Comparison of ENCODE assay signal across 1 cellular context in the genomic region with DNA sequence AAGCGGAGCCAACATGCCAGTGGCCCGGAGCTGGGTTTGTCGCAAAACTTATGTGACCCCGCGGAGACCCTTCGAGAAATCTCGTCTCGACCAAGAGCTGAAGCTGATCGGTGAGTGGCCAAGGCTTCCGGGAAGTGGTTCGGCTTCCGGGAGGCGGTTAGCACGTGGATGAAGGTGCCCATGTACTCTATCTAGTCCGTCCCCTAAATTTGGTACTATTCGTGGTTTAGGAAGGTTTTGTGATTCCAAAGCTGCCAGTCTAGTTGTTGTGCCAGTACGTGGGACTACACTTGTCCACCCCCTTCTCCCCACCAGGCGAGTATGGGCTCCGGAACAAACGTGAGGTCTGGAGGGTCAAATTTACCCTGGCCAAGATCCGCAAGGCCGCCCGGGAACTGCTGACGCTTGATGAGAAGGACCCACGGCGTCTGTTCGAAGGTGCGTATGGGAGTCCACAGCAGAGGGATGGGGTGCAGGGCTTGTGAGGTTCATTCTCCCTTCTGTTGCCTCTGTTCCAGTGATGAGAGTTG.
TF ChIP-seq lines count a peak whose summit lies in the region.

No MANE protein-coding gene starts in this region.

TF ChIP-seq in HepG2, 621 proteins besides CTCF, POLR2A, EP300 and RAD21:
- TF ChIP-seq AGO2 (optimal IDR thresholded peaks at IDR 0.05; ENCODE audit: low read depth, low read length) = peak; percentile 69
- TF ChIP-seq, protein P1, sequence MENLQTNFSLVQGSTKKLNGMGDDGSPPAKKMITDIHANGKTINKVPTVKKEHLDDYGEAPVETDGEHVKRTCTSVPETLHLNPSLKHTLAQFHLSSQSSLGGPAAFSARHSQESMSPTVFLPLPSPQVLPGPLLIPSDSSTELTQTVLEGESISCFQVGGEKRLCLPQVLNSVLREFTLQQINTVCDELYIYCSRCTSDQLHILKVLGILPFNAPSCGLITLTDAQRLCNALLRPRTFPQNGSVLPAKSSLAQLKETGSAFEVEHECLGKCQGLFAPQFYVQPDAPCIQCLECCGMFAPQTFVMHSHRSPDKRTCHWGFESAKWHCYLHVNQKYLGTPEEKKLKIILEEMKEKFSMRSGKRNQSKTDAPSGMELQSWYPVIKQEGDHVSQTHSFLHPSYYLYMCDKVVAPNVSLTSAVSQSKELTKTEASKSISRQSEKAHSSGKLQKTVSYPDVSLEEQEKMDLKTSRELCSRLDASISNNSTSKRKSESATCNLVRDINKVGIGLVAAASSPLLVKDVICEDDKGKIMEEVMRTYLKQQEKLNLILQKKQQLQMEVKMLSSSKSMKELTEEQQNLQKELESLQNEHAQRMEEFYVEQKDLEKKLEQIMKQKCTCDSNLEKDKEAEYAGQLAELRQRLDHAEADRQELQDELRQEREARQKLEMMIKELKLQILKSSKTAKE (CRISPR knock-in tag; IDR thresholded peaks at IDR 0.05; ENCODE audit: borderline replicate concordance) = no peak
- TF ChIP-seq, protein P2, sequence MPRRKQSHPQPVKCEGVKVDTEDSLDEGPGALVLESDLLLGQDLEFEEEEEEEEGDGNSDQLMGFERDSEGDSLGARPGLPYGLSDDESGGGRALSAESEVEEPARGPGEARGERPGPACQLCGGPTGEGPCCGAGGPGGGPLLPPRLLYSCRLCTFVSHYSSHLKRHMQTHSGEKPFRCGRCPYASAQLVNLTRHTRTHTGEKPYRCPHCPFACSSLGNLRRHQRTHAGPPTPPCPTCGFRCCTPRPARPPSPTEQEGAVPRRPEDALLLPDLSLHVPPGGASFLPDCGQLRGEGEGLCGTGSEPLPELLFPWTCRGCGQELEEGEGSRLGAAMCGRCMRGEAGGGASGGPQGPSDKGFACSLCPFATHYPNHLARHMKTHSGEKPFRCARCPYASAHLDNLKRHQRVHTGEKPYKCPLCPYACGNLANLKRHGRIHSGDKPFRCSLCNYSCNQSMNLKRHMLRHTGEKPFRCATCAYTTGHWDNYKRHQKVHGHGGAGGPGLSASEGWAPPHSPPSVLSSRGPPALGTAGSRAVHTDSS (CRISPR knock-in tag; conservative IDR thresholded peaks at IDR 0.05) = no peak
- 0 out of 2 replicates have a peak, but pooled peaks have one; percentile 54 for TF ChIP-seq KDM5A (IDR thresholded peaks at IDR 0.05; ENCODE audit: borderline replicate concordance, low read length)
- TF ChIP-seq, protein P3, sequence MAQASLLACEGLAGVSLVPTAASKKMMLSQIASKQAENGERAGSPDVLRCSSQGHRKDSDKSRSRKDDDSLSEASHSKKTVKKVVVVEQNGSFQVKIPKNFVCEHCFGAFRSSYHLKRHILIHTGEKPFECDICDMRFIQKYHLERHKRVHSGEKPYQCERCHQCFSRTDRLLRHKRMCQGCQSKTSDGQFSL (CRISPR knock-in tag; IDR thresholded peaks at IDR 0.05) = 0 out of 2 replicates have a peak, but pooled peaks have one; percentile 9
- TF ChIP-seq, protein P4, sequence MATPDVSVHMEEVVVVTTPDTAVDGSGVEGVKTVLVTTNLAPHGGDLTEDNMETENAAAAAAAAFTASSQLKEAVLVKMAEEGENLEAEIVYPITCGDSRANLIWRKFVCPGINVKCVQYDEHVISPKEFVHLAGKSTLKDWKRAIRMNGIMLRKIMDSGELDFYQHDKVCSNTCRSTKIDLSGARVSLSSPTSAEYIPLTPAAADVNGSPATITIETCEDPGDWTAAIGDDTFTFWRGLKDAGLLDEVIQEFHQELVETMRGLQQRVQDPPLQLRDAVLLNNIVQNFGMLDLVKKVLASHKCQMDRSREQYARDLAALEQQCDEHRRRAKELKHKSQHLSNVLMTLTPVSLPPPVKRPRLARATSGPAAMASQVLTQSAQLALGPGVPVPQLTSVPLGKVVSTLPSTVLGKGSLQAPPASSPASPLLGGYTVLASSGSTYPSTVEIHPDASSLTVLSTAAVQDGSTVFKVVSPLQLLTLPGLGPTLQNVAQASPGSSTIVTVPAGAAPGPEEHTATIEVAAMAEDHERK (CRISPR knock-in tag; IDR thresholded peaks at IDR 0.05; ENCODE audit: low read depth) = no peak
- TF ChIP-seq LCORL (IDR thresholded peaks at IDR 0.05) = no peak
- 0 out of 2 replicates have a peak, but pooled peaks have one; percentile 12 for TF ChIP-seq LCORL (CRISPR knock-in tag; IDR thresholded peaks at IDR 0.05)
- TF ChIP-seq FUBP1 (CRISPR knock-in tag; IDR thresholded peaks at IDR 0.05; ENCODE audit: borderline replicate concordance) = 0 out of 2 replicates have a peak, but pooled peaks have one; percentile 1
- 0 out of 2 replicates have a peak, but pooled peaks have one; percentile 24 for TF ChIP-seq ZSCAN22 (CRISPR knock-in tag; IDR thresholded peaks at IDR 0.05)
- TF ChIP-seq ZBTB20 (CRISPR knock-in tag; IDR thresholded peaks at IDR 0.05; ENCODE audit: borderline replicate concordance, low read depth) = peak; percentile 70; the same call in 1 of the 2 replicates
- TF ChIP-seq ISL2 (CRISPR knock-in tag; IDR thresholded peaks at IDR 0.05) = 0 out of 2 replicates have a peak, but pooled peaks have one; percentile 6
- TF ChIP-seq RBFOX2 (IDR thresholded peaks at IDR 0.05; ENCODE audit: low read depth, low read length) = peak; percentile 57; the same call in 1 of the 2 replicates
- TF ChIP-seq ZNF691 (CRISPR knock-in tag; IDR thresholded peaks at IDR 0.05; ENCODE audit: borderline replicate concordance, low read depth) = 0 out of 2 replicates have a peak, but pooled peaks have one; percentile 11
- TF ChIP-seq NRL (CRISPR knock-in tag; IDR thresholded peaks at IDR 0.05; ENCODE audit: borderline replicate concordance) = peak; percentile 5; the same call in 1 of the 2 replicates
- TF ChIP-seq ZNF724P (CRISPR knock-in tag; IDR thresholded peaks at IDR 0.05; ENCODE audit: borderline replicate concordance) = 0 out of 2 replicates have a peak, but pooled peaks have one; percentile 10
- TF ChIP-seq RFX5 (IDR thresholded peaks at IDR 0.05; ENCODE audit: low read depth, low read length) = peak; percentile 49
- TF ChIP-seq ZSCAN29 (CRISPR knock-in tag; conservative IDR thresholded peaks at IDR 0.05) = 0 out of 2 replicates have a peak, but pooled peaks have one; percentile 14
- no peak for TF ChIP-seq FOXC1 (CRISPR knock-in tag; IDR thresholded peaks at IDR 0.05; ENCODE audit: borderline replicate concordance)
- TF ChIP-seq CENPBD1 (CRISPR knock-in tag; IDR thresholded peaks at IDR 0.05; ENCODE audit: borderline replicate concordance, low read depth) = 0 out of 2 replicates have a peak, but pooled peaks have one; percentile 29
- peak; percentile 72; the same call in 1 of the 2 replicates for TF ChIP-seq ZNF30 (CRISPR knock-in tag; IDR thresholded peaks at IDR 0.05)
- peak; percentile 6 for TF ChIP-seq ASH2L (IDR thresholded peaks at IDR 0.05; ENCODE audit: insufficient read length, low read depth, low read length)
- peak; percentile 43; the same call in 1 of the 2 replicates for TF ChIP-seq ZSCAN20 (CRISPR knock-in tag; IDR thresholded peaks at IDR 0.05; ENCODE audit: borderline replicate concordance)
- TF ChIP-seq, protein P5, sequence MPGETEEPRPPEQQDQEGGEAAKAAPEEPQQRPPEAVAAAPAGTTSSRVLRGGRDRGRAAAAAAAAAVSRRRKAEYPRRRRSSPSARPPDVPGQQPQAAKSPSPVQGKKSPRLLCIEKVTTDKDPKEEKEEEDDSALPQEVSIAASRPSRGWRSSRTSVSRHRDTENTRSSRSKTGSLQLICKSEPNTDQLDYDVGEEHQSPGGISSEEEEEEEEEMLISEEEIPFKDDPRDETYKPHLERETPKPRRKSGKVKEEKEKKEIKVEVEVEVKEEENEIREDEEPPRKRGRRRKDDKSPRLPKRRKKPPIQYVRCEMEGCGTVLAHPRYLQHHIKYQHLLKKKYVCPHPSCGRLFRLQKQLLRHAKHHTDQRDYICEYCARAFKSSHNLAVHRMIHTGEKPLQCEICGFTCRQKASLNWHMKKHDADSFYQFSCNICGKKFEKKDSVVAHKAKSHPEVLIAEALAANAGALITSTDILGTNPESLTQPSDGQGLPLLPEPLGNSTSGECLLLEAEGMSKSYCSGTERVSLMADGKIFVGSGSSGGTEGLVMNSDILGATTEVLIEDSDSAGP (CRISPR knock-in tag; IDR thresholded peaks at IDR 0.05; ENCODE audit: borderline replicate concordance) = no peak; the same call in 1 of the 2 replicates
- TF ChIP-seq ELF4 (CRISPR knock-in tag; IDR thresholded peaks at IDR 0.05; ENCODE audit: borderline replicate concordance) = no peak
- TF ChIP-seq ZC3H13 (CRISPR knock-in tag; IDR thresholded peaks at IDR 0.05) = peak; percentile 39; the same call in 1 of the 2 replicates
- TF ChIP-seq REL (CRISPR knock-in tag; conservative IDR thresholded peaks at IDR 0.05) = peak; percentile 66; the same call in 1 of the 2 replicates
- TF ChIP-seq, protein P6, sequence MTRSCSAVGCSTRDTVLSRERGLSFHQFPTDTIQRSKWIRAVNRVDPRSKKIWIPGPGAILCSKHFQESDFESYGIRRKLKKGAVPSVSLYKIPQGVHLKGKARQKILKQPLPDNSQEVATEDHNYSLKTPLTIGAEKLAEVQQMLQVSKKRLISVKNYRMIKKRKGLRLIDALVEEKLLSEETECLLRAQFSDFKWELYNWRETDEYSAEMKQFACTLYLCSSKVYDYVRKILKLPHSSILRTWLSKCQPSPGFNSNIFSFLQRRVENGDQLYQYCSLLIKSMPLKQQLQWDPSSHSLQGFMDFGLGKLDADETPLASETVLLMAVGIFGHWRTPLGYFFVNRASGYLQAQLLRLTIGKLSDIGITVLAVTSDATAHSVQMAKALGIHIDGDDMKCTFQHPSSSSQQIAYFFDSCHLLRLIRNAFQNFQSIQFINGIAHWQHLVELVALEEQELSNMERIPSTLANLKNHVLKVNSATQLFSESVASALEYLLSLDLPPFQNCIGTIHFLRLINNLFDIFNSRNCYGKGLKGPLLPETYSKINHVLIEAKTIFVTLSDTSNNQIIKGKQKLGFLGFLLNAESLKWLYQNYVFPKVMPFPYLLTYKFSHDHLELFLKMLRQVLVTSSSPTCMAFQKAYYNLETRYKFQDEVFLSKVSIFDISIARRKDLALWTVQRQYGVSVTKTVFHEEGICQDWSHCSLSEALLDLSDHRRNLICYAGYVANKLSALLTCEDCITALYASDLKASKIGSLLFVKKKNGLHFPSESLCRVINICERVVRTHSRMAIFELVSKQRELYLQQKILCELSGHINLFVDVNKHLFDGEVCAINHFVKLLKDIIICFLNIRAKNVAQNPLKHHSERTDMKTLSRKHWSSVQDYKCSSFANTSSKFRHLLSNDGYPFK (CRISPR knock-in tag; IDR thresholded peaks at IDR 0.05; ENCODE audit: borderline replicate concordance) = no peak
- TF ChIP-seq TEAD3 (CRISPR knock-in tag; optimal IDR thresholded peaks at IDR 0.05; ENCODE audit: borderline replicate concordance) = peak; percentile 10
- 0 out of 2 replicates have a peak, but pooled peaks have one; percentile 62 for TF ChIP-seq ZNF280D (CRISPR knock-in tag; IDR thresholded peaks at IDR 0.05)
- 0 out of 2 replicates have a peak, but pooled peaks have one; percentile 14 for TF ChIP-seq ZNF329 (CRISPR knock-in tag; IDR thresholded peaks at IDR 0.05; ENCODE audit: low read depth)
- TF ChIP-seq MZF1 (CRISPR knock-in tag; IDR thresholded peaks at IDR 0.05; ENCODE audit: borderline replicate concordance) = no peak
- TF ChIP-seq BRD4 (CRISPR knock-in tag; IDR thresholded peaks at IDR 0.05) = 0 out of 2 replicates have a peak, but pooled peaks have one; percentile 14
- no peak for TF ChIP-seq ZNF674 (CRISPR knock-in tag; IDR thresholded peaks at IDR 0.05; ENCODE audit: low read depth)
